13 cellular contexts compared by ENCODE assay signal in genomic region chr19:35461788-35462187, GRCh38. TPM values are rescaled to one million over a fixed set of nuclear protein-coding genes. Genes with fewer than 3 reads are reported as not detected.
A peak's percentile ranks its signal among the peaks of the same experiment; 100 is the strongest.
DNase-seq lines count a peak whose midpoint lies in the region; ATAC-seq and TF ChIP-seq lines count a peak whose summit lies in the region.
"Not testable (repeated sequence)": the region's sequence is repeated elsewhere in the genome, so short reads cannot be mapped to it uniquely, and the experiment has no call there.
"Had no signal": no experiment of that assay in that cellular context is flagged by ENCODE, and none has a peak within 500 bp of the region (broad histone marks: within the 10 kb centered on the region; RNA-seq: fewer than 3 reads in every experiment).

No MANE protein-coding gene starts in this region.

- not testable (repeated sequence) for H3K79me2 ChIP-seq in OCI-LY7 (ENCODE audit: insufficient read depth, low read depth, low read length)

- POLR2A ChIA-PET in HEK293 (lab: Yijun Ruan, JAX) = not testable (repeated sequence)
- POLR2A ChIA-PET in OCI-LY7 (lab: Charles Lee) = interaction anchor here (0.7 kb wide), 1 partner anchor 1712 kb away, joined by 3 read pairs; no protein-coding TSS in a partner anchor

- peaks cover 76% of the 10 kb centered on the region for H3K4me1 ChIP-seq in BLaER1
- not testable (repeated sequence) for H3K4me1 ChIP-seq in HEK293 (ENCODE audit: control insufficient read depth, insufficient read depth, low read length)
- peaks cover 64% of the 10 kb centered on the region for H3K4me1 ChIP-seq in OCI-LY7 (ENCODE audit: insufficient read depth, low read length, poor library complexity, severe bottlenecking)
- H3K4me1 ChIP-seq in effector memory CD4-positive, alpha-beta T cell (ENCODE audit: control insufficient read depth, insufficient read depth, low read length, poor library complexity, severe bottlenecking) = peaks cover 23% of the 10 kb centered on the region
- H3K4me1 ChIP-seq in subcutaneous abdominal adipose tissue (ENCODE audit: control insufficient read depth in 5 of 5, insufficient read depth in 5 of 5, low read length in 5 of 5) = peaks cover 23 to 66% (median 53%) of the 10 kb centered on the region in 5 donors

- ATAC-seq in natural killer cell treated with Interleukin-12 subunit alpha and Interleukin-12 subunit beta and Interleukin-15 and Interleukin-18, amount 100 ng/mL, for 72 hours = not testable (repeated sequence)

- H3K27me3 ChIP-seq in BLaER1; effector memory CD4-positive, alpha-beta T cell (replicated peaks; ENCODE audit: control insufficient read depth, insufficient read depth, low read length, poor library complexity, severe bottlenecking); subcutaneous abdominal adipose tissue (ENCODE audit: control insufficient read depth in 5 of 5, insufficient read depth in 4 of 5, low read length in 5 of 5): not testable (repeated sequence)

- H3K4me3 ChIP-seq in BLaER1 = peak overlapping the region; percentile 51
- not testable (repeated sequence) for H3K4me3 ChIP-seq in HEK293 (ENCODE audit: low read depth, low read length); OCI-LY7 (ENCODE audit: low read depth, low read length, poor library complexity, severe bottlenecking); effector memory CD4-positive, alpha-beta T cell (ENCODE audit: insufficient read depth, low read depth, low read length, poor library complexity, severe bottlenecking); subcutaneous abdominal adipose tissue (ENCODE audit: low read depth in 1 of 5, low read length in 5 of 5)

- H2AFZ ChIP-seq in OCI-LY7 (ENCODE audit: low read length) = not testable (repeated sequence)

- BruUV-seq in OCI-LY7 (replicated peaks; lab: Mats Ljungman, UMichigan) = not testable (repeated sequence)

- H3K27ac ChIP-seq in BLaER1 = peak overlapping the region; percentile 92
- H3K27ac ChIP-seq in HEK293 (ENCODE audit: extremely low read depth, low read depth, low read length); OCI-LY7 (ENCODE audit: low read depth, low read length, poor library complexity, severe bottlenecking): not testable (repeated sequence)
- peak overlapping the region; percentile 56 for H3K27ac ChIP-seq in effector memory CD4-positive, alpha-beta T cell (ENCODE audit: insufficient read depth, low read length, poor library complexity, severe bottlenecking)
- H3K27ac ChIP-seq in subcutaneous abdominal adipose tissue (ENCODE audit: low read depth, low read length) = peak overlapping the region; percentile 9

- not testable (repeated sequence) for TF ChIP-seq CTCF in HEK293 (tag by site-specific recombination; IDR thresholded peaks at IDR 0.05); OCI-LY7 (conservative IDR thresholded peaks at IDR 0.05; ENCODE audit: low read length)

- H3K9me3 ChIP-seq in BLaER1; HEK293 (ENCODE audit: control insufficient read depth, insufficient read depth, low read depth, low read length); OCI-LY7 (ENCODE audit: low read length); effector memory CD4-positive, alpha-beta T cell (ENCODE audit: control insufficient read depth, low read length); subcutaneous abdominal adipose tissue (ENCODE audit: control insufficient read depth in 5 of 5, low read length in 5 of 5): not testable (repeated sequence)

- peak overlapping the region; percentile 71; the same call in 1 of the 2 replicates for H3K9ac ChIP-seq in BLaER1
- not testable (repeated sequence) for H3K9ac ChIP-seq in subcutaneous abdominal adipose tissue (ENCODE audit: low read length in 5 of 5)

- peaks cover 23% of the 10 kb centered on the region for H3K27me3 Mint-ChIP-seq in activated naive CD4-positive, alpha-beta T cell treated with anti-CD3 and anti-CD28 coated beads, Interleukin-2, amount 10 ng/mL, durations not matched to agents 7 days and 5 days
- not testable (repeated sequence) for H3K27me3 Mint-ChIP-seq in natural killer cell treated with Interleukin-12 subunit alpha and Interleukin-12 subunit beta and Interleukin-15 and Interleukin-18, amount 100 ng/mL, for 72 hours

- H3K4me3 Mint-ChIP-seq in activated naive CD4-positive, alpha-beta T cell treated with anti-CD3 and anti-CD28 coated beads, Interleukin-2, amount 10 ng/mL, durations not matched to agents 7 days and 5 days; natural killer cell treated with Interleukin-12 subunit alpha and Interleukin-12 subunit beta and Interleukin-15 and Interleukin-18, amount 100 ng/mL, for 72 hours: not testable (repeated sequence)

- not testable (repeated sequence) for H3K36me3 ChIP-seq in BLaER1; HEK293 (ENCODE audit: control insufficient read depth in 2 of 2, insufficient read depth in 1 of 2, low read length in 2 of 2); OCI-LY7 (ENCODE audit: insufficient read depth, low read length); effector memory CD4-positive, alpha-beta T cell (ENCODE audit: control insufficient read depth, insufficient read depth, low read length); subcutaneous abdominal adipose tissue (ENCODE audit: control insufficient read depth in 5 of 5, insufficient read depth in 5 of 5, low read length in 5 of 5)

- H3K4me1 Mint-ChIP-seq in activated naive CD4-positive, alpha-beta T cell treated with anti-CD3 and anti-CD28 coated beads, Interleukin-2, amount 10 ng/mL, durations not matched to agents 7 days and 5 days = peaks cover 61% of the 10 kb centered on the region
- peaks cover 30 to 37% of the 10 kb centered on the region in 2 donors for H3K4me1 Mint-ChIP-seq in natural killer cell treated with Interleukin-12 subunit alpha and Interleukin-12 subunit beta and Interleukin-15 and Interleukin-18, amount 100 ng/mL, for 72 hours (ENCODE audit: low read depth in 2 of 2)

- not testable (repeated sequence) for DNase-seq in OCI-LY7 (ENCODE audit: low spot score); activated naive CD4-positive, alpha-beta T cell treated with anti-CD3 and anti-CD28 coated beads, Interleukin-2, amount 10 ng/mL, durations not matched to agents 7 days and 5 days; effector memory CD4-positive, alpha-beta T cell; natural killer cell treated with Interleukin-12 subunit alpha and Interleukin-12 subunit beta and Interleukin-15 and Interleukin-18, amount 100 ng/mL, for 72 hours (ENCODE audit: low spot score)

- intact Hi-C loops in OCI-LY7 (cut with micrococcal nuclease; ENCODE audit: unreplicated experiment) = loop anchor here (10.0 kb wide), 1 partner anchor 317 kb away; the partner anchor contains the start of gene FXYD7

- peak overlapping the region; percentile 94 for H3K4me2 ChIP-seq in BLaER1
- H3K4me2 ChIP-seq in OCI-LY7 (ENCODE audit: low read length) = peak overlapping the region; percentile 62

- H3K9me3 Mint-ChIP-seq in activated naive CD4-positive, alpha-beta T cell treated with anti-CD3 and anti-CD28 coated beads, Interleukin-2, amount 10 ng/mL, durations not matched to agents 7 days and 5 days; natural killer cell treated with Interleukin-12 subunit alpha and Interleukin-12 subunit beta and Interleukin-15 and Interleukin-18, amount 100 ng/mL, for 72 hours: not testable (repeated sequence)

- not testable (repeated sequence) for H3K36me3 Mint-ChIP-seq in activated naive CD4-positive, alpha-beta T cell treated with anti-CD3 and anti-CD28 coated beads, Interleukin-2, amount 10 ng/mL, durations not matched to agents 7 days and 5 days; natural killer cell treated with Interleukin-12 subunit alpha and Interleukin-12 subunit beta and Interleukin-15 and Interleukin-18, amount 100 ng/mL, for 72 hours

- peak overlapping the region; percentile 99 for H3K27ac Mint-ChIP-seq in activated naive CD4-positive, alpha-beta T cell treated with anti-CD3 and anti-CD28 coated beads, Interleukin-2, amount 10 ng/mL, durations not matched to agents 7 days and 5 days
- peak overlapping the region; percentile 88 to 90 for H3K27ac Mint-ChIP-seq in natural killer cell treated with Interleukin-12 subunit alpha and Interleukin-12 subunit beta and Interleukin-15 and Interleukin-18, amount 100 ng/mL, for 72 hours

- CTCF ChIA-PET in HEK293 (lab: Yijun Ruan, JAX) = interaction anchor here (0.6 to 3.7 kb wide), 5 partner anchors 16 to 1205 kb away, joined by 3 to 28 read pairs (median 5); no protein-coding TSS in a partner anchor
- CTCF ChIA-PET in OCI-LY7 (lab: Charles Lee; ENCODE audit: unreplicated experiment) = interaction anchor here (0.6 kb wide), 1 partner anchor 101 kb away, joined by 3 read pairs; no protein-coding TSS in a partner anchor
- CTCF ChIA-PET in activated naive CD4-positive, alpha-beta T cell treated with anti-CD3 and anti-CD28 coated beads, Interleukin-2, amount 10 ng/mL, durations not matched to agents 7 days and 5 days (lab: Charles Lee) = interaction anchor here (0.6 to 3.9 kb wide), 8 partner anchors 8 to 327 kb away, joined by 3 to 24 read pairs (median 4); partner anchors contain the start of genes FFAR1 and LGI4

- H4K20me1 ChIP-seq in BLaER1; OCI-LY7 (ENCODE audit: insufficient read depth, low read length): not testable (repeated sequence)

- not testable (repeated sequence) for H3K9me2 ChIP-seq in OCI-LY7 (ENCODE audit: insufficient read depth, low read length)

TF ChIP-seq in HEK293, 187 proteins besides CTCF, POLR2A, EP300 and RAD21 (continues in another document):
- peak; percentile 47; the same call in 1 of the 2 replicates for TF ChIP-seq ZNF24 (tag by site-specific recombination; IDR thresholded peaks at IDR 0.05)
- peak; percentile 93 for TF ChIP-seq ZNF140 (tag by site-specific recombination; IDR thresholded peaks at IDR 0.05)

RNA-seq across cellular contexts. Expression of gene FFAR2, which starts 13.7 kb away (rescaled TPM):
- not detected in 2 replicates for total RNA-seq in OCI-LY7 (2014; rRNA removed; shearing (Covaris generic))
- total RNA-seq in OCI-LY7 (2022) = not detected in 2 replicates
- total RNA-seq in natural killer cell treated with Interleukin-12 subunit alpha and Interleukin-12 subunit beta and Interleukin-15 and Interleukin-18, amount 100 ng/mL, for 72 hours = not detected
- total RNA-seq: A172; CD4-positive, CD25-positive, alpha-beta regulatory T cell; CD8-positive, alpha-beta memory T cell; GM23248; H4 had no signal

RNA-seq across cellular contexts. Expression of gene KRTDAP, which starts 28.5 kb away (rescaled TPM):
- total RNA-seq in OCI-LY7 (2014; rRNA removed; shearing (Covaris generic)) = not detected in 2 replicates
- total RNA-seq in OCI-LY7 (2022) = not detected in 2 replicates
- not detected for total RNA-seq in natural killer cell treated with Interleukin-12 subunit alpha and Interleukin-12 subunit beta and Interleukin-15 and Interleukin-18, amount 100 ng/mL, for 72 hours
- total RNA-seq: A172; CD4-positive, CD25-positive, alpha-beta regulatory T cell; CD8-positive, alpha-beta memory T cell; GM23248; H4; HT-29 had no signal

RNA-seq across cellular contexts. Expression of gene DMKN, which starts 51.7 kb away (rescaled TPM):
- not detected in 2 replicates for total RNA-seq in OCI-LY7 (2014; rRNA removed; shearing (Covaris generic))
- not detected in 2 replicates for total RNA-seq in OCI-LY7 (2022)
- 1 to 10 TPM in 1 of 2 donors, not detected in 1; 1.8 TPM for total RNA-seq in natural killer cell treated with Interleukin-12 subunit alpha and Interleukin-12 subunit beta and Interleukin-15 and Interleukin-18, amount 100 ng/mL, for 72 hours
- total RNA-seq: CD4-positive, CD25-positive, alpha-beta regulatory T cell had no signal
